ENCODE assay signal across 1 cellular context in genomic region chrX:54920610-54921426, GRCh38.
A peak's percentile ranks its signal among the peaks of the same experiment; 100 is the strongest.
TF ChIP-seq lines count a peak whose summit lies in the region.

A gene with protein sequence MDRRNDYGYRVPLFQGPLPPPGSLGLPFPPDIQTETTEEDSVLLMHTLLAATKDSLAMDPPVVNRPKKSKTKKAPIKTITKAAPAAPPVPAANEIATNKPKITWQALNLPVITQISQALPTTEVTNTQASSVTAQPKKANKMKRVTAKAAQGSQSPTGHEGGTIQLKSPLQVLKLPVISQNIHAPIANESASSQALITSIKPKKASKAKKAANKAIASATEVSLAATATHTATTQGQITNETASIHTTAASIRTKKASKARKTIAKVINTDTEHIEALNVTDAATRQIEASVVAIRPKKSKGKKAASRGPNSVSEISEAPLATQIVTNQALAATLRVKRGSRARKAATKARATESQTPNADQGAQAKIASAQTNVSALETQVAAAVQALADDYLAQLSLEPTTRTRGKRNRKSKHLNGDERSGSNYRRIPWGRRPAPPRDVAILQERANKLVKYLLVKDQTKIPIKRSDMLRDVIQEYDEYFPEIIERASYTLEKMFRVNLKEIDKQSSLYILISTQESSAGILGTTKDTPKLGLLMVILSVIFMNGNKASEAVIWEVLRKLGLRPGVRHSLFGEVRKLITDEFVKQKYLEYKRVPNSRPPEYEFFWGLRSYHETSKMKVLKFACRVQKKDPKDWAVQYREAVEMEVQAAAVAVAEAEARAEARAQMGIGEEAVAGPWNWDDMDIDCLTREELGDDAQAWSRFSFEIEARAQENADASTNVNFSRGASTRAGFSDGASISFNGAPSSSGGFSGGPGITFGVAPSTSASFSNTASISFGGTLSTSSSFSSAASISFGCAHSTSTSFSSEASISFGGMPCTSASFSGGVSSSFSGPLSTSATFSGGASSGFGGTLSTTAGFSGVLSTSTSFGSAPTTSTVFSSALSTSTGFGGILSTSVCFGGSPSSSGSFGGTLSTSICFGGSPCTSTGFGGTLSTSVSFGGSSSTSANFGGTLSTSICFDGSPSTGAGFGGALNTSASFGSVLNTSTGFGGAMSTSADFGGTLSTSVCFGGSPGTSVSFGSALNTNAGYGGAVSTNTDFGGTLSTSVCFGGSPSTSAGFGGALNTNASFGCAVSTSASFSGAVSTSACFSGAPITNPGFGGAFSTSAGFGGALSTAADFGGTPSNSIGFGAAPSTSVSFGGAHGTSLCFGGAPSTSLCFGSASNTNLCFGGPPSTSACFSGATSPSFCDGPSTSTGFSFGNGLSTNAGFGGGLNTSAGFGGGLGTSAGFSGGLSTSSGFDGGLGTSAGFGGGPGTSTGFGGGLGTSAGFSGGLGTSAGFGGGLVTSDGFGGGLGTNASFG (N-terminal part only) (plus strand): TSS chrX:54920824. CDS start chrX:54922247, 1,423 bp downstream.

TF ChIP-seq in HEK293, 187 proteins besides CTCF, POLR2A, EP300 and RAD21 (continued from another document):
- TF ChIP-seq, protein P1, sequence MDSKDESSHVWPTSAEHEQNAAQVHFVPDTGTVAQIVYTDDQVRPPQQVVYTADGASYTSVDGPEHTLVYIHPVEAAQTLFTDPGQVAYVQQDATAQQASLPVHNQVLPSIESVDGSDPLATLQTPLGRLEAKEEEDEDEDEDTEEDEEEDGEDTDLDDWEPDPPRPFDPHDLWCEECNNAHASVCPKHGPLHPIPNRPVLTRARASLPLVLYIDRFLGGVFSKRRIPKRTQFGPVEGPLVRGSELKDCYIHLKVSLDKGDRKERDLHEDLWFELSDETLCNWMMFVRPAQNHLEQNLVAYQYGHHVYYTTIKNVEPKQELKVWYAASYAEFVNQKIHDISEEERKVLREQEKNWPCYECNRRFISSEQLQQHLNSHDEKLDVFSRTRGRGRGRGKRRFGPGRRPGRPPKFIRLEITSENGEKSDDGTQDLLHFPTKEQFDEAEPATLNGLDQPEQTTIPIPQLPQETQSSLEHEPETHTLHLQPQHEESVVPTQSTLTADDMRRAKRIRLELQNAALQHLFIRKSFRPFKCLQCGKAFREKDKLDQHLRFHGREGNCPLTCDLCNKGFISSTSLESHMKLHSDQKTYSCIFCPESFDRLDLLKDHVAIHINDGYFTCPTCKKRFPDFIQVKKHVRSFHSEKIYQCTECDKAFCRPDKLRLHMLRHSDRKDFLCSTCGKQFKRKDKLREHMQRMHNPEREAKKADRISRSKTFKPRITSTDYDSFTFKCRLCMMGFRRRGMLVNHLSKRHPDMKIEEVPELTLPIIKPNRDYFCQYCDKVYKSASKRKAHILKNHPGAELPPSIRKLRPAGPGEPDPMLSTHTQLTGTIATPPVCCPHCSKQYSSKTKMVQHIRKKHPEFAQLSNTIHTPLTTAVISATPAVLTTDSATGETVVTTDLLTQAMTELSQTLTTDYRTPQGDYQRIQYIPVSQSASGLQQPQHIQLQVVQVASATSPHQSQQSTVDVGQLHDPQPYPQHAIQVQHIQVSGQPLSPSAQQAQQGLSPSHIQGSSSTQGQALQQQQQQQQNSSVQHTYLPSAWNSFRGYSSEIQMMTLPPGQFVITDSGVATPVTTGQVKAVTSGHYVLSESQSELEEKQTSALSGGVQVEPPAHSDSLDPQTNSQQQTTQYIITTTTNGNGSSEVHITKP (tag by site-specific recombination; IDR thresholded peaks at IDR 0.05): peak; percentile 78
- TF ChIP-seq ZNF600 (tag by site-specific recombination; IDR thresholded peaks at IDR 0.05) (no peak), ZNF10 (tag by site-specific recombination; IDR thresholded peaks at IDR 0.05) (no peak), ZNF510 (tag by site-specific recombination; IDR thresholded peaks at IDR 0.05; ENCODE audit: insufficient replicate concordance) (no peak), ZNF16 (tag by site-specific recombination; IDR thresholded peaks at IDR 0.05; ENCODE audit: low read depth) (no peak), ZNF48 (tag by site-specific recombination; IDR thresholded peaks at IDR 0.05) (no peak), ZNF24 (tag by site-specific recombination; IDR thresholded peaks at IDR 0.05) (no peak), ZNF214 (tag by site-specific recombination; IDR thresholded peaks at IDR 0.05; ENCODE audit: borderline replicate concordance) (no peak), ZNF138 (tag by site-specific recombination; IDR thresholded peaks at IDR 0.05; ENCODE audit: borderline replicate concordance) (no peak)
- TF ChIP-seq, protein P2, sequence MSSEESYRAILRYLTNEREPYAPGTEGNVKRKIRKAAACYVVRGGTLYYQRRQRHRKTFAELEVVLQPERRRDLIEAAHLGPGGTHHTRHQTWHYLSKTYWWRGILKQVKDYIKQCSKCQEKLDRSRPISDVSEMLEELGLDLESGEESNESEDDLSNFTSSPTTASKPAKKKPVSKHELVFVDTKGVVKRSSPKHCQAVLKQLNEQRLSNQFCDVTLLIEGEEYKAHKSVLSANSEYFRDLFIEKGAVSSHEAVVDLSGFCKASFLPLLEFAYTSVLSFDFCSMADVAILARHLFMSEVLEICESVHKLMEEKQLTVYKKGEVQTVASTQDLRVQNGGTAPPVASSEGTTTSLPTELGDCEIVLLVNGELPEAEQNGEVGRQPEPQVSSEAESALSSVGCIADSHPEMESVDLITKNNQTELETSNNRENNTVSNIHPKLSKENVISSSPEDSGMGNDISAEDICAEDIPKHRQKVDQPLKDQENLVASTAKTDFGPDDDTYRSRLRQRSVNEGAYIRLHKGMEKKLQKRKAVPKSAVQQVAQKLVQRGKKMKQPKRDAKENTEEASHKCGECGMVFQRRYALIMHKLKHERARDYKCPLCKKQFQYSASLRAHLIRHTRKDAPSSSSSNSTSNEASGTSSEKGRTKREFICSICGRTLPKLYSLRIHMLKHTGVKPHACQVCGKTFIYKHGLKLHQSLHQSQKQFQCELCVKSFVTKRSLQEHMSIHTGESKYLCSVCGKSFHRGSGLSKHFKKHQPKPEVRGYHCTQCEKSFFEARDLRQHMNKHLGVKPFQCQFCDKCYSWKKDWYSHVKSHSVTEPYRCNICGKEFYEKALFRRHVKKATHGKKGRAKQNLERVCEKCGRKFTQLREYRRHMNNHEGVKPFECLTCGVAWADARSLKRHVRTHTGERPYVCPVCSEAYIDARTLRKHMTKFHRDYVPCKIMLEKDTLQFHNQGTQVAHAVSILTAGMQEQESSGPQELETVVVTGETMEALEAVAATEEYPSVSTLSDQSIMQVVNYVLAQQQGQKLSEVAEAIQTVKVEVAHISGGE (tag by site-specific recombination; conservative IDR thresholded peaks at IDR 0.05; ENCODE audit: low read depth): peak; percentile 74
- TF ChIP-seq, protein P3, sequence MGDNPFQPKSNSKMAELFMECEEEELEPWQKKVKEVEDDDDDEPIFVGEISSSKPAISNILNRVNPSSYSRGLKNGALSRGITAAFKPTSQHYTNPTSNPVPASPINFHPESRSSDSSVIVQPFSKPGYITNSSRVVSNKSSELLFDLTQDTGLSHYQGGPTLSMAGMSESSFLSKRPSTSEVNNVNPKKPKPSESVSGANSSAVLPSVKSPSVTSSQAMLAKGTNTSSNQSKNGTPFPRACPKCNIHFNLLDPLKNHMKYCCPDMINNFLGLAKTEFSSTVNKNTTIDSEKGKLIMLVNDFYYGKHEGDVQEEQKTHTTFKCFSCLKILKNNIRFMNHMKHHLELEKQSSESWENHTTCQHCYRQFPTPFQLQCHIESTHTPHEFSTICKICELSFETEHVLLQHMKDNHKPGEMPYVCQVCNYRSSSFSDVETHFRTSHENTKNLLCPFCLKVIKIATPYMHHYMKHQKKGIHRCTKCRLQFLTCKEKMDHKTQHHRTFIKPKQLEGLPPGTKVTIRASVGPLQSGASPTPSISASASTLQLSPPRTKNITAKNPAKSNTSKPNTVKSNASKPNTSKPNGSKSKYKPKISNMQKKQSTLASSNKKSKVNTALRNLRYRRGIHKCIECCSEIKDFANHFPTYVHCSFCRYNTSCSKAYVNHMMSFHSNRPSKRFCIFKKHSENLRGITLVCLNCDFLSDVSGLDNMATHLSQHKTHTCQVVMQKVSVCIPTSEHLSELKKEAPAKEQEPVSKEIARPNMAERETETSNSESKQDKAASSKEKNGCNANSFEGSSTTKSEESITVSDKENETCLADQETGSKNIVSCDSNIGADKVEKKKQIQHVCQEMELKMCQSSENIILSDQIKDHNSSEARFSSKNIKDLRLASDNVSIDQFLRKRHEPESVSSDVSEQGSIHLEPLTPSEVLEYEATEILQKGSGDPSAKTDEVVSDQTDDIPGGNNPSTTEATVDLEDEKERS (tag by site-specific recombination; IDR thresholded peaks at IDR 0.05): no peak
